Comparison of ENCODE assay signal across 8 cellular contexts in the genomic region with DNA sequence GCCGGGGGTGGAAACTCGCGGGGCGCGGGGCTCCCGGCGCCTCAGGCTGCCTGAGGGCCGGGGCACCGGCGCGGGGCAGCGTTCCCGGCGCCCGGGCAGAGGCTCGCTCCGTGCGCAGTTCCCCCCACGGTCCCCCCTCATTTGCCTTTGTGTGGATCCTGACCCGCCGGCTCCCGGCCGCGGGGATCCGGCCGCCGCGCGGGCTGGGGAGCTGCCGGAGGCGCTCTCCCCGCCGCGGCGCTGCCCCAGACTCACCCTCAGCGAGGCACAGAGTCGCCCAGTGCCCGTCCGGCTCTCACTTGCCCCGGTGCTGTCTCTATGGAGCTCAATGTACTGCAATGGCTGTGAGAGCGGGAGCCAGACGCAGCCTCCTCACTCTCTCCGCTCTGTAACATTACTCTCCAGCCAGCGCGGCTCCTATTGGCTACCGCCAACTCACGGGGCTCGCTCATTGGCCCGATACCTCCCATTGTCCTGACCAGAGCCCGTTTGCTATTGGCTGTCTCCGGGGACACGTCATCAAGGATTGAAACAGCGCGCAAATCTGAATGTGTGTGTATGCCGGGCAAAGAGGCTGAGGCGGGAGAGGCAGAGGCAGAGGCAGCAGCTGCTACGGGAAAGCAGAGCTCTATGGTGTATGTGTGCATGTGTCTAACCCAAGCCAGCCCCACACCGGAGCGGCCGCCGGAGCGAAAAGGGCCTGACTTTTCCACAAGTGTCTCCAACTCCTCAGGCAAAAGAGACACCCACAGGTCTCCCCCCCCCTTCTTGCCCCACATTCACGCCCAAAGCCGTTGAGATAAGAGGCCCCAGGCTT. TPM values are rescaled to one million over a fixed set of nuclear protein-coding genes. Genes with fewer than 3 reads are reported as not detected.
DNase-seq lines count a peak whose midpoint lies in the region; ATAC-seq and TF ChIP-seq lines count a peak whose summit lies in the region.

A gene (minus strand): TSS at position 396 of the 817 bp plus-strand sequence. CDS start 2,256 bp downstream, outside the sequence.

- peak within 1 kb of the TSS; percentile 99 for H3K27ac Mint-ChIP-seq in endothelial cell (ENCODE audit: unreplicated experiment)
- H3K27ac Mint-ChIP-seq in mesothelial cell of epicardium = peak within 1 kb of the TSS; percentile 100

- peaks cover 16% of the 10 kb centered on the region for H3K4me1 ChIP-seq in OCI-LY3 (ENCODE audit: low read length)

- H3K27me3 Mint-ChIP-seq in endothelial cell (ENCODE audit: unreplicated experiment) (peaks cover 17% of the 10 kb centered on the region), mesothelial cell of epicardium (ENCODE audit: low read depth) (peaks cover 3% of the 10 kb centered on the region)

- peaks cover 25% of the 10 kb centered on the region for H3K36me3 ChIP-seq in OCI-LY3 (replicated peaks; ENCODE audit: low read depth, low read length)

- TF ChIP-seq CTCF in OCI-LY3 (IDR thresholded peaks at IDR 0.05; ENCODE audit: low read depth, low read length) (no peak), endothelial cell (IDR thresholded peaks at IDR 0.05; ENCODE audit: unreplicated experiment) (no peak), mesothelial cell of epicardium (IDR thresholded peaks at IDR 0.05; ENCODE audit: unreplicated experiment) (no peak)

- H3K27me3 ChIP-seq in OCI-LY3 (ENCODE audit: low read depth, low read length) = no peaks in the 10 kb centered on the region

- peak; percentile 93 for DNase-seq in D341Med (ENCODE audit: low spot score)
- peak; percentile 90 for DNase-seq in HuH-7 (ENCODE audit: low spot score)
- DNase-seq in activated CD8-positive, alpha-beta memory T cell treated with anti-CD3 and anti-CD28 coated beads, Interleukin-2, amount 50 U/mL, for 48 hours = peak; percentile 96
- peak; percentile 94 for DNase-seq in endothelial cell (ENCODE audit: low spot score)
- DNase-seq in mesothelial cell of epicardium (ENCODE audit: low spot score in 2 of 2, unreplicated experiment in 2 of 2) = peak; percentile 97
- DNase-seq in stimulated activated CD8-positive, alpha-beta memory T cell treated with anti-CD3 and anti-CD28 coated beads, Interleukin-15, amount 100 ng/mL, for 48 hours (ENCODE audit: low read depth in 2 of 2) = peak; percentile 92 to 95

- peak; percentile 81 for ATAC-seq in GM21515 (IDR thresholded peaks at IDR 0.05; ENCODE audit: unreplicated experiment)

- H3K4me1 Mint-ChIP-seq in endothelial cell (ENCODE audit: unreplicated experiment) = peaks cover 25% of the 10 kb centered on the region
- H3K4me1 Mint-ChIP-seq in mesothelial cell of epicardium = peaks cover 34% of the 10 kb centered on the region

- no peaks in the 10 kb centered on the region for H3K9me3 ChIP-seq in OCI-LY3 (ENCODE audit: insufficient read depth, low read length)

- H3K4me3 ChIP-seq in OCI-LY3 (ENCODE audit: low read length) = peak within 1 kb of the TSS; percentile 80

- peak within 1 kb of the TSS; percentile 87 for H3K4me2 ChIP-seq in OCI-LY3 (ENCODE audit: low read length)

- H4K20me1 ChIP-seq in OCI-LY3 (ENCODE audit: insufficient read depth, low read length) = peaks cover 21% of the 10 kb centered on the region

- H3K27ac ChIP-seq in OCI-LY3 (ENCODE audit: low read length) = peak within 1 kb of the TSS; percentile 86

- H2AFZ ChIP-seq in OCI-LY3 (ENCODE audit: low read depth, low read length) = peak within 1 kb of the TSS; percentile 72

- peaks cover 52% of the 10 kb centered on the region for H3K79me2 ChIP-seq in OCI-LY3 (ENCODE audit: low read length)

- H3K9ac ChIP-seq in OCI-LY3 (ENCODE audit: low read length) = peak within 1 kb of the TSS; percentile 89

- H3K36me3 Mint-ChIP-seq in endothelial cell (ENCODE audit: low read depth, unreplicated experiment) = peaks cover 8% of the 10 kb centered on the region
- H3K36me3 Mint-ChIP-seq in mesothelial cell of epicardium = peaks cover 10% of the 10 kb centered on the region

- H3K9me3 Mint-ChIP-seq in endothelial cell (ENCODE audit: unreplicated experiment) (no peaks in the 10 kb centered on the region), mesothelial cell of epicardium (no peaks in the 10 kb centered on the region)

- peak within 1 kb of the TSS; percentile 98 for H3K4me3 Mint-ChIP-seq in endothelial cell (ENCODE audit: unreplicated experiment)
- peak within 1 kb of the TSS; percentile 94 for H3K4me3 Mint-ChIP-seq in mesothelial cell of epicardium

RNA-seq across cellular contexts. Expression of the gene that starts here (rescaled TPM):
- total RNA-seq in endothelial cell (ENCODE audit: unreplicated experiment) (230 TPM), mesothelial cell of epicardium (465 to 476 TPM (median 465 TPM) in 3 replicates)

Comparison
In these comparisons a context has a peak if more than half of its experiments do, and no peak if none do; other contexts are left out.
1. Peak in every context shown above with its lines: DNase-seq, ATAC-seq, H3K4me3 ChIP-seq and H3K27ac ChIP-seq.